8 cellular contexts compared by ENCODE assay signal in the genomic region with DNA sequence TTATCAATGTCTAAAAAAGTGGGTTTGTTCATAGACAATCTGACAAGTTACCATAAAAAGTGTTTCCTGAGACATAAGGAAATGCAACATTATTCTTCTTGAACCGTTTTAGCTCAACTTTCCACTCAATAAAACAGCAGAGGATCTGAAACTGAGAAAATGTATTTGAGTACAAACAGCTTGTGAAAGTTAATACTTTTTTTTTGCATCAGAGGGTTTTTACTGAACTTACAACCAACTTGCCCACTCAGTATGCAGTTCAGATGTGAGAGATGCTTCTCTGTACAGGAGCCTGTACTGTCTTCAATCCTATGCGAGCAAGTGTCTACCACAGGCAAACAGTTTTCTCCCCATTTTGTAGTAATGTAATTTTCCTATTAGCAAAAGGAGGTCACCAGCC.
A peak's percentile ranks its signal among the peaks of the same experiment; 100 is the strongest.
DNase-seq lines count a peak whose midpoint lies in the region; ATAC-seq, FAIRE-seq and TF ChIP-seq lines count a peak whose summit lies in the region.
"Not testable (repeated sequence)": the region's sequence is repeated elsewhere in the genome, so short reads cannot be mapped to it uniquely, and the experiment has no call there.

No MANE protein-coding gene starts in this region.

- peak; percentile 98 for FAIRE-seq in endometrium (lab: Jason Lieb, UNC)

- DNase-seq in GM12864 (ENCODE audit: low read depth): peak; percentile 41

- not testable (repeated sequence) for TF ChIP-seq CTCF in GM12864 (IDR thresholded peaks at IDR 0.05; ENCODE audit: low read depth, low read length, missing control alignments)

- not testable (repeated sequence) for H3K4me3 ChIP-seq in GM12864 (ENCODE audit: low read depth, low read length)

- ATAC-seq in GM18861 (IDR thresholded peaks at IDR 0.05; ENCODE audit: unreplicated experiment): peak; percentile 94
- peak; percentile 62 for ATAC-seq in GM19438 (IDR thresholded peaks at IDR 0.05; ENCODE audit: low read depth, unreplicated experiment)
- peak; percentile 93 for ATAC-seq in GM21528 (IDR thresholded peaks at IDR 0.05; ENCODE audit: low FRiP score, unreplicated experiment)
- peak; percentile 91 for ATAC-seq in HG02759 (IDR thresholded peaks at IDR 0.05; ENCODE audit: unreplicated experiment)
- ATAC-seq in HG03095 (IDR thresholded peaks at IDR 0.05; ENCODE audit: unreplicated experiment): peak; percentile 82
- peak; percentile 96 for ATAC-seq in HG03469 (IDR thresholded peaks at IDR 0.05; ENCODE audit: unreplicated experiment)
